In genomic region chr15:32492768-32493167, GRCh38 we compare ENCODE assay signal across 5 cellular contexts. TPM values are rescaled to one million over a fixed set of nuclear protein-coding genes. Genes with fewer than 3 reads are reported as not detected.
"Had no signal": no experiment of that assay in that cellular context is flagged by ENCODE, and none has a peak within 500 bp of the region (broad histone marks: within the 10 kb centered on the region; RNA-seq: fewer than 3 reads in every experiment).

No MANE protein-coding gene starts in this region.

RNA-seq across cellular contexts. Expression of gene GOLGA8O, which starts 37.3 kb away (rescaled TPM):
- total RNA-seq: ascending aorta, body of pancreas, bronchial epithelial cell, cerebellum had no signal
- polyA plus RNA-seq: cardiac muscle cell had no signal
